Comparison of ENCODE assay signal across 24 cellular contexts in the genomic region with DNA sequence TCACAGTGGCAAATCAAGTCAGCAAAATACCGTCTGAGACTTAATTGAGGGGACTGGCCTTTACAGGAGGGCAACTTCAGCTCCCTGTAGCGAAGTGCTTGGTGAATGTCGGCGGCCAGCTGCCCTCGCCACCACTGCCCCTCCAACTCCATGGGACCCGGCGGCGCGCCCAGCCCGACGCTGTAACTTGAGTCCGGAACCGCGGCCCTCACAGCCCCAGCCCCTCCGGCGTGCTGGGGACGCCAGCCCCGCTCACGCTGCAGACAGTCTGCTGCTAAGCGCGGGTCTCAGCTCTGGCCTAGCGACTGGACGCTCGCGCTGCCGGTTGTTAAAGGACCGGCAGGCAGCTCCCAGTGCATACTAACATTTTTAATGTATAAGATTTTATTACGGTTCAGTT.
DNase-seq lines count a peak whose midpoint lies in the region; ATAC-seq, FAIRE-seq and TF ChIP-seq lines count a peak whose summit lies in the region.
"Had no signal": no experiment of that assay in that cellular context is flagged by ENCODE, and none has a peak within 500 bp of the region (broad histone marks: within the 10 kb centered on the region; RNA-seq: fewer than 3 reads in every experiment).

No MANE protein-coding gene starts in this region.

- no TSS peak for BruUV-seq in K562 (replicated peaks; lab: Mats Ljungman, UMichigan)

- TF ChIP-seq EP300 in SK-N-SH (IDR thresholded peaks at IDR 0.05; ENCODE audit: borderline replicate concordance in 1 of 2, low read depth in 1 of 2, low read length in 1 of 2): no peak
- TF ChIP-seq EP300 in K562 (IDR thresholded peaks at IDR 0.05; ENCODE audit: low read length): no peak

- peak overlapping the region; percentile 53; the same call in 1 of the 2 replicates for H2AFZ ChIP-seq in SK-N-SH (ENCODE audit: low read depth)
- H2AFZ ChIP-seq in K562 (ENCODE audit: low read depth, low read length): peak overlapping the region; percentile 74
- H2AFZ ChIP-seq in GM23248: no peak overlapping the region

- H3K4me3 ChIP-seq in SK-N-SH (ENCODE audit: low read depth in 2 of 2, low read length in 1 of 2) (no peak overlapping the region), SJCRH30 (no peak overlapping the region), K562 (no peak overlapping the region), testis (peak overlapping the region; percentile 1 to 36), GM23248 (no peak overlapping the region)

- no peak overlapping the region for H3K9ac ChIP-seq in SK-N-SH
- H3K9ac ChIP-seq in K562 (ENCODE audit: insufficient read depth in 1 of 2, low read depth in 2 of 2, low read length in 2 of 2): no peak overlapping the region
- no peak overlapping the region for H3K9ac ChIP-seq in GM23248

- no peaks in the 10 kb centered on the region for H3F3A ChIP-seq in SK-N-SH (replicated peaks; ENCODE audit: insufficient read depth)
- H3F3A ChIP-seq in GM23248 (ENCODE audit: insufficient read depth): no peaks in the 10 kb centered on the region

- H3K27me3 ChIP-seq in SK-N-SH (ENCODE audit: insufficient read depth): no peaks in the 10 kb centered on the region
- H3K27me3 ChIP-seq in SJCRH30: no peaks in the 10 kb centered on the region
- no peaks in the 10 kb centered on the region; a peak in 2 of 5 replicates for H3K27me3 ChIP-seq in K562 (ENCODE audit: control insufficient read depth in 2 of 2, insufficient read depth in 2 of 2, low read length in 2 of 2)
- H3K27me3 ChIP-seq in testis: no peaks in the 10 kb centered on the region
- H3K27me3 ChIP-seq in GM23248 (replicated peaks; ENCODE audit: insufficient read depth): no peaks in the 10 kb centered on the region
- H3K27me3 ChIP-seq: BE2C had no signal

- H3K27ac ChIP-seq in SK-N-SH (ENCODE audit: low read depth in 2 of 2, low read length in 1 of 2): no peak overlapping the region
- peak overlapping the region; percentile 74; the same call in 1 of the 2 replicates for H3K27ac ChIP-seq in SJCRH30
- no peak overlapping the region for H3K27ac ChIP-seq in K562 (ENCODE audit: extremely low read depth, low read depth, low read length)
- no peak overlapping the region for H3K27ac ChIP-seq in testis
- H3K27ac ChIP-seq in GM23248: no peak overlapping the region
- H3K27ac ChIP-seq: HL-60 had no signal

- TF ChIP-seq CTCF in SK-N-SH (IDR thresholded peaks at IDR 0.05): no peak
- no peak for TF ChIP-seq CTCF in K562 (IDR thresholded peaks at IDR 0.05 in 2 of 3, conservative IDR thresholded peaks at IDR 0.05 in 1 of 3; ENCODE audit: insufficient read depth in 2 of 3, low read depth in 1 of 3, low read length in 3 of 3)
- no peak for TF ChIP-seq CTCF in testis (IDR thresholded peaks at IDR 0.05)

- intact Hi-C loops in K562 (cut with micrococcal nuclease): no loop called here
- intact Hi-C loops in testis (cut with DNase I; ENCODE audit: low total_unique reads): no loop called here

- no peak for FAIRE-seq in K562 (lab: Jason Lieb, UNC)
- FAIRE-seq: A204.1, G401.6, GM12891 had no signal

- H3K9me2 ChIP-seq in SK-N-SH: no peaks in the 10 kb centered on the region
- no peaks in the 10 kb centered on the region for H3K9me2 ChIP-seq in GM23248 (ENCODE audit: insufficient read depth)

- no peak for TF ChIP-seq POLR2A in K562 (conservative IDR thresholded peaks at IDR 0.05)
- TF ChIP-seq POLR2A in testis (IDR thresholded peaks at IDR 0.05): no peak

- no peak for ATAC-seq in SK-N-SH treated with all-trans-retinoic acid at 6 μM for 48 hours
- ATAC-seq in K562: peak; percentile 85
- ATAC-seq: HCT116 had no signal

- DNase-seq in SK-N-SH (peak; percentile 16), SJCRH30 (no peak), K562 (ENCODE audit: extremely low read depth in 1 of 4, low spot score in 3 of 4) (peak in 2 of 4 experiments; percentile 5 to 6), testis (peak; percentile 26), GM23248 (no peak), RPMI8226 (no peak)
- DNase-seq: ACHN; BE2C; C1 segment of cervical spinal cord; CD4-positive, CD25-positive, alpha-beta regulatory T cell; CD8-positive, alpha-beta memory T cell; COR-L47; DMS 273 treated with DMSO at 0.1 percent for 48 hours; DMS53; DND-41; GOT3; H7; HFFc6 had no signal

- CTCF ChIA-PET in SK-N-SH (lab: Yijun Ruan, JAX): no interaction called here
- CTCF ChIA-PET in K562 (lab: Yijun Ruan, JAX; ENCODE audit: low intra/inter-chr PET ratio): no interaction called here

- no peaks in the 10 kb centered on the region for H3K9me1 ChIP-seq in K562 (ENCODE audit: control insufficient read depth, insufficient read depth, low read length)

- 34% methylated on average over 18 of the region's 28 CpGs for WGBS in SK-N-SH (ENCODE audit: low lambda C conversion rate)
- WGBS in K562 (ENCODE audit: insufficient coverage, low coverage, missing lambda C conversion rate): 2% methylated on average over 28 of the region's 28 CpGs
- 15 to 20% methylated on average over 19 to 27 of the region's 28 CpGs for WGBS in testis, 2 donors
- 4 to 6% methylated on average over 24 to 28 of the region's 28 CpGs for WGBS in GM23248 (ENCODE audit: low coverage in 1 of 2, low lambda C conversion rate in 2 of 2, missing lambda C conversion rate in 2 of 2), 2 experiments

- no peak for TF ChIP-seq RAD21 in SK-N-SH (IDR thresholded peaks at IDR 0.05; ENCODE audit: low read length)
- TF ChIP-seq RAD21 in K562 (CRISPR knock-in tag; conservative IDR thresholded peaks at IDR 0.05 in 1 of 2, IDR thresholded peaks at IDR 0.05 in 1 of 2): no peak

- H4K20me1 ChIP-seq in SK-N-SH (ENCODE audit: insufficient read depth) (no peaks in the 10 kb centered on the region), K562 (replicated peaks; ENCODE audit: control insufficient read depth, insufficient read depth, low read length) (no peaks in the 10 kb centered on the region), GM23248 (ENCODE audit: insufficient read depth) (no peaks in the 10 kb centered on the region)

- H3K4me2 ChIP-seq in SK-N-SH: 0 out of 2 replicates have a peak overlapping the region, but pooled peaks have one; percentile 29
- peak overlapping the region; percentile 58 for H3K4me2 ChIP-seq in K562 (ENCODE audit: insufficient read depth, low read length)
- H3K4me2 ChIP-seq in GM23248 (ENCODE audit: unreplicated experiment): no peak overlapping the region

- H3K36me3 ChIP-seq in SK-N-SH (replicated peaks in 1 of 2; ENCODE audit: control insufficient read depth in 1 of 2, insufficient read depth in 2 of 2, low read length in 1 of 2): no peaks in the 10 kb centered on the region
- no peaks in the 10 kb centered on the region for H3K36me3 ChIP-seq in SJCRH30
- no peaks in the 10 kb centered on the region for H3K36me3 ChIP-seq in K562 (ENCODE audit: control insufficient read depth, insufficient read depth, low read length)
- H3K36me3 ChIP-seq in testis (ENCODE audit: low read depth, missing control alignments): no peaks in the 10 kb centered on the region
- H3K36me3 ChIP-seq in GM23248 (ENCODE audit: low read depth): no peaks in the 10 kb centered on the region
- H3K36me3 ChIP-seq: BE2C had no signal

- no peaks in the 10 kb centered on the region for H3K9me3 ChIP-seq in SK-N-SH
- H3K9me3 ChIP-seq in SJCRH30 (replicated peaks): peaks cover 4% of the 10 kb centered on the region; the same call in 1 of the 2 replicates
- no peaks in the 10 kb centered on the region for H3K9me3 ChIP-seq in K562 (replicated peaks; ENCODE audit: control insufficient read depth, insufficient read depth, low read depth, low read length)
- H3K9me3 ChIP-seq in testis: no peaks in the 10 kb centered on the region
- no peaks in the 10 kb centered on the region for H3K9me3 ChIP-seq in GM23248 (ENCODE audit: low read depth)
- H3K9me3 ChIP-seq: BE2C had no signal

- POLR2A ChIA-PET in SK-N-SH (lab: Yijun Ruan, JAX): no interaction called here
- POLR2A ChIA-PET in K562 (lab: Yijun Ruan, JAX): no interaction called here

- H3K79me2 ChIP-seq in SK-N-SH (ENCODE audit: insufficient read depth): no peaks in the 10 kb centered on the region
- no peaks in the 10 kb centered on the region for H3K79me2 ChIP-seq in K562 (ENCODE audit: control insufficient read depth, insufficient read depth, low read length)
- no peaks in the 10 kb centered on the region for H3K79me2 ChIP-seq in GM23248 (ENCODE audit: insufficient read depth)

- no peaks in the 10 kb centered on the region for H3K4me1 ChIP-seq in SK-N-SH (ENCODE audit: control insufficient read depth in 1 of 2, insufficient read depth in 2 of 2, low read depth in 1 of 2, low read length in 1 of 2)
- H3K4me1 ChIP-seq in SJCRH30: peaks cover 17% of the 10 kb centered on the region
- H3K4me1 ChIP-seq in K562 (replicated peaks in 1 of 2; ENCODE audit: control insufficient read depth in 2 of 2, insufficient read depth in 2 of 2, low read length in 2 of 2): peaks cover 0 to 5% of the 10 kb centered on the region in 2 experiments; a peak in 1 of 5 replicates
- H3K4me1 ChIP-seq in testis: no peaks in the 10 kb centered on the region
- H3K4me1 ChIP-seq in GM23248 (ENCODE audit: insufficient read depth): no peaks in the 10 kb centered on the region
- H3K4me1 ChIP-seq: BE2C had no signal

- in situ Hi-C loops in K562 (cut with MboI) (no loop called here), GM23248 (cut with MboI) (no loop called here)

TF ChIP-seq in SK-N-SH, 30 proteins besides CTCF, POLR2A, EP300 and RAD21 (continues in another document):
- TF ChIP-seq SIN3A (IDR thresholded peaks at IDR 0.05; ENCODE audit: borderline replicate concordance, low read depth, low read length) (no peak), TAF1 (IDR thresholded peaks at IDR 0.05; ENCODE audit: borderline replicate concordance, low read depth, low read length) (no peak), ELF1 (IDR thresholded peaks at IDR 0.05) (no peak), NRF1 (IDR thresholded peaks at IDR 0.05; ENCODE audit: low read depth, low read length) (no peak), TEAD4 (IDR thresholded peaks at IDR 0.05; ENCODE audit: borderline replicate concordance, insufficient read depth) (no peak), FOXJ3 (CRISPR knock-in tag; IDR thresholded peaks at IDR 0.05) (no peak)

TF ChIP-seq in K562, 482 proteins besides CTCF, POLR2A, EP300 and RAD21 (continues in another document):
- TF ChIP-seq POLR2G (IDR thresholded peaks at IDR 0.05; ENCODE audit: low read depth, low read length) (peak; percentile 56), RBFOX2 (IDR thresholded peaks at IDR 0.05; ENCODE audit: low read depth, low read length) (peak; percentile 32; the same call in 1 of the 2 replicates), OTX1 (CRISPR knock-in tag; IDR thresholded peaks at IDR 0.05) (no peak), SREBF1 (IDR thresholded peaks at IDR 0.05; ENCODE audit: borderline replicate concordance, low read depth, low read length) (no peak)

Comparison
In these comparisons a context has a peak if more than half of its experiments do, and no peak if none do; other contexts are left out.
1. DNase-seq: peak in SK-N-SH (single experiment) and testis (single experiment); none in SJCRH30 (0 of 2), GM23248 (single experiment) and RPMI8226 (single experiment).
2. H3K4me3 ChIP-seq: peak in testis (2 of 2); none in SK-N-SH (0 of 2), SJCRH30 (single experiment), K562 (single experiment) and GM23248 (single experiment).